Comparison of ENCODE assay signal across 8 cellular contexts in genomic region chr14:73713206-73713803, GRCh38. TPM values are rescaled to one million over a fixed set of nuclear protein-coding genes. Genes with fewer than 3 reads are reported as not detected.
A peak's percentile ranks its signal among the peaks of the same experiment; 100 is the strongest.
DNase-seq lines count a peak whose midpoint lies in the region; ATAC-seq and TF ChIP-seq lines count a peak whose summit lies in the region.

No MANE protein-coding gene starts in this region.

- H3K27me3 ChIP-seq in Peyer's patch (no peaks in the 10 kb centered on the region), esophagus muscularis mucosa (no peaks in the 10 kb centered on the region), trophoblast cell (ENCODE audit: insufficient read depth, low read length) (no peaks in the 10 kb centered on the region)

- no peak overlapping the region for H2BK5ac ChIP-seq in trophoblast cell (ENCODE audit: low read depth, low read length, poor library complexity)

- H4K91ac ChIP-seq in trophoblast cell (ENCODE audit: low read depth, low read length) = no peak overlapping the region

- intact Hi-C loops in esophagus muscularis mucosa (cut with DNase I) = loop anchor here (10.0 kb wide), 1 partner anchor 209 kb away; no protein-coding TSS in a partner anchor

- peak overlapping the region; percentile 62 for H3K4me2 ChIP-seq in trophoblast cell (ENCODE audit: low read length)

- H2BK12ac ChIP-seq in trophoblast cell (ENCODE audit: low read length) = no peak overlapping the region

- H2AK5ac ChIP-seq in trophoblast cell (ENCODE audit: low read length) = no peak overlapping the region

- H3K23ac ChIP-seq in trophoblast cell (ENCODE audit: low read length) = no peak overlapping the region

- peak overlapping the region; percentile 39 for H4K8ac ChIP-seq in trophoblast cell (ENCODE audit: low read depth, low read length)

- H2AFZ ChIP-seq in trophoblast cell (ENCODE audit: insufficient read depth, low read length, poor library complexity) = peak overlapping the region; percentile 71

- H3K79me2 ChIP-seq in trophoblast cell (ENCODE audit: control insufficient read depth, insufficient read depth, low read length, poor library complexity) = peaks cover 7% of the 10 kb centered on the region

- peak; percentile 52 for DNase-seq in NCI-H2171 (lab: John Stamatoyannopoulos, UW)
- no peak for DNase-seq in NCI-H2171 treated with DMSO at 0.1 percent for 48 hours (lab: John Stamatoyannopoulos, UW)
- no peak for DNase-seq in Peyer's patch
- DNase-seq in esophagus muscularis mucosa (ENCODE audit: extremely low spot score) = no peak
- no peak for DNase-seq in trophoblast cell
- DNase-seq in HuH-7.5 (ENCODE audit: low spot score) = no peak

- peaks cover 7% of the 10 kb centered on the region for H3K79me1 ChIP-seq in trophoblast cell (ENCODE audit: low read length)

- H3K18ac ChIP-seq in trophoblast cell (ENCODE audit: low read length) = peak overlapping the region; percentile 63

- H3K36me3 ChIP-seq in Peyer's patch (peaks cover 0 to 15% (median 0%) of the 10 kb centered on the region in 3 donors), esophagus muscularis mucosa (peaks cover 2 to 27% (median 13%) of the 10 kb centered on the region in 4 donors), trophoblast cell (ENCODE audit: control insufficient read depth in 1 of 2, insufficient read depth in 2 of 2, low read length in 2 of 2) (peaks cover 11 to 15% of the 10 kb centered on the region in 2 experiments)

- H3K9ac ChIP-seq in trophoblast cell (ENCODE audit: low read length) = peak overlapping the region; percentile 2

- 4% methylated on average over 10 of the region's 21 CpGs for WGBS in esophagus muscularis mucosa
- WGBS in trophoblast cell (ENCODE audit: extremely low coverage, insufficient coverage, insufficient read length) = no CpG with 5 or more reads among the region's 21 CpGs

- TF ChIP-seq POLR2A in Peyer's patch (IDR thresholded peaks at IDR 0.05) (no peak), esophagus muscularis mucosa (IDR thresholded peaks at IDR 0.05; ENCODE audit: low read depth) (no peak)

- H3K27ac ChIP-seq in Peyer's patch = peak overlapping the region; percentile 78 to 88 (median 82)
- peak overlapping the region; percentile 88 to 98 (median 96) for H3K27ac ChIP-seq in esophagus muscularis mucosa (replicated peaks in 1 of 4)
- no peak overlapping the region for H3K27ac ChIP-seq in trophoblast cell (ENCODE audit: low read depth, low read length)

- no peak for TF ChIP-seq CTCF in Peyer's patch (IDR thresholded peaks at IDR 0.05)
- no peak for TF ChIP-seq CTCF in esophagus muscularis mucosa (IDR thresholded peaks at IDR 0.05)

- no peak for TF ChIP-seq EP300 in esophagus muscularis mucosa (IDR thresholded peaks at IDR 0.05)

- H3K14ac ChIP-seq in trophoblast cell (ENCODE audit: low read length) = peak overlapping the region; percentile 25

- ATAC-seq in GM18870 (IDR thresholded peaks at IDR 0.05; ENCODE audit: unreplicated experiment) (no peak), HG03108 (IDR thresholded peaks at IDR 0.05; ENCODE audit: unreplicated experiment) (no peak)

- H3K9me3 ChIP-seq in Peyer's patch = no peaks in the 10 kb centered on the region
- H3K9me3 ChIP-seq in esophagus muscularis mucosa = no peaks in the 10 kb centered on the region
- no peaks in the 10 kb centered on the region for H3K9me3 ChIP-seq in trophoblast cell (ENCODE audit: insufficient read depth, low read depth, low read length)

- peak overlapping the region; percentile 7 for H3K4ac ChIP-seq in trophoblast cell (ENCODE audit: low read depth, low read length)

- H3K4me1 ChIP-seq in Peyer's patch (peaks cover 3 to 12% (median 7%) of the 10 kb centered on the region in 4 donors), esophagus muscularis mucosa (peaks cover 34 to 65% (median 60%) of the 10 kb centered on the region in 4 donors), trophoblast cell (ENCODE audit: control insufficient read depth in 1 of 2, insufficient read depth in 2 of 2, low read length in 2 of 2) (peaks cover 12 to 21% of the 10 kb centered on the region in 2 experiments)

- H4K12ac ChIP-seq in trophoblast cell (ENCODE audit: low read depth, low read length) = peak overlapping the region; percentile 1

- peak overlapping the region; percentile 3 for H2BK120ac ChIP-seq in trophoblast cell (ENCODE audit: insufficient read depth, low read length, poor library complexity)

- H3K4me3 ChIP-seq in Peyer's patch (peak overlapping the region; percentile 73 to 86 (median 81)), esophagus muscularis mucosa (peak overlapping the region; percentile 70 to 97 (median 77)), trophoblast cell (ENCODE audit: low read depth, low read length) (peak overlapping the region; percentile 82)

RNA-seq across cellular contexts. Expression of gene PNMA1, which starts 0.9 kb away (rescaled TPM):
- total RNA-seq in Peyer's patch (10 to 100 TPM in 1 of 4 donors, 1 to 10 TPM in 3; 4.4 to 11.6 (median 7.0) TPM), esophagus muscularis mucosa (10 to 100 TPM; 34.8 to 74.2 (median 55.0) TPM)
- 19.1 and 19.3 TPM in 2 replicates for polyA plus RNA-seq in trophoblast cell (2013)
